ENCODE assay signal across 1 cellular context in genomic region chr2:64767670-64768425, GRCh38.
TF ChIP-seq lines count a peak whose summit lies in the region.

No MANE protein-coding gene starts in this region.

TF ChIP-seq in IMR-90, 13 proteins besides CTCF, POLR2A, EP300 and RAD21:
- no peak for TF ChIP-seq ELK1 (IDR thresholded peaks at IDR 0.05; ENCODE audit: borderline replicate concordance, low read depth, low read length)
- TF ChIP-seq FOS (IDR thresholded peaks at IDR 0.05; ENCODE audit: low read depth, low read length), result peak; percentile 67
- TF ChIP-seq BHLHE40 (IDR thresholded peaks at IDR 0.05; ENCODE audit: low read depth, low read length), result peak; percentile 39
- TF ChIP-seq, protein P1, sequence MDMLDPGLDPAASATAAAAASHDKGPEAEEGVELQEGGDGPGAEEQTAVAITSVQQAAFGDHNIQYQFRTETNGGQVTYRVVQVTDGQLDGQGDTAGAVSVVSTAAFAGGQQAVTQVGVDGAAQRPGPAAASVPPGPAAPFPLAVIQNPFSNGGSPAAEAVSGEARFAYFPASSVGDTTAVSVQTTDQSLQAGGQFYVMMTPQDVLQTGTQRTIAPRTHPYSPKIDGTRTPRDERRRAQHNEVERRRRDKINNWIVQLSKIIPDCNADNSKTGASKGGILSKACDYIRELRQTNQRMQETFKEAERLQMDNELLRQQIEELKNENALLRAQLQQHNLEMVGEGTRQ (IDR thresholded peaks at IDR 0.05; ENCODE audit: low read depth, low read length), result no peak
- no peak for TF ChIP-seq RFX5 (IDR thresholded peaks at IDR 0.05; ENCODE audit: low read depth, low read length)
- TF ChIP-seq MAZ (IDR thresholded peaks at IDR 0.05; ENCODE audit: borderline replicate concordance, low read depth, low read length), result peak; percentile 8; the same call in 1 of the 2 replicates
- no peak for TF ChIP-seq MAFK (IDR thresholded peaks at IDR 0.05; ENCODE audit: low read depth, low read length)
